ENCODE assay signal across 8 cellular contexts in the genomic region with DNA sequence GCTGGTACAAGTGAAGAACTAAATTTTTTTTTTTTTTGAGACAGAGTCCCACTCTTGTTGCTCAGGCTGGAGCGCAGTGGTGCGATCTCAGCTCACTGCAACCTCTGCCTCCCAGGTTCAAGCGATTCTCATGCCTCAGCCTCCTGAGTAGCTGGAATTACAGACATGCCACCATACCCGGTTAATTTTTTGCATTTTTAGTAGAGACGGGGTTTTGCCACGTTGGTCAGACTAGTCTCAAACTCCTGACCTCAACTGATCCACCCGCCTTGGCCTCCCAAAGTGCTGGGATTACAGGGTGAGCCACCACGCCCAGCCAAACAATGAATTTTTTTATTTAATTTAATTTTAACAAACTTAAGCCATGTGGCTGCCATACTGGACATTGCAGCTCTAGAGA. TPM values are rescaled to one million over a fixed set of nuclear protein-coding genes. Genes with fewer than 3 reads are reported as not detected.
A peak's percentile ranks its signal among the peaks of the same experiment; 100 is the strongest.
DNase-seq lines count a peak whose midpoint lies in the region; ATAC-seq and TF ChIP-seq lines count a peak whose summit lies in the region.
"Not testable (repeated sequence)": the region's sequence is repeated elsewhere in the genome, so short reads cannot be mapped to it uniquely, and the experiment has no call there.

No MANE protein-coding gene starts in this region.

- H3K36me3 Mint-ChIP-seq in GM23338 (ENCODE audit: low read depth), result peaks cover 68% of the 10 kb centered on the region
- H3K36me3 Mint-ChIP-seq in activated CD8-positive, alpha-beta T cell treated with anti-CD3 and anti-CD28 coated beads for 36 hours (ENCODE audit: low read depth), result peaks cover 58% of the 10 kb centered on the region
- H3K36me3 Mint-ChIP-seq in MCF 10A (ENCODE audit: insufficient read depth, unreplicated experiment), result peaks cover 85% of the 10 kb centered on the region

- not testable (repeated sequence) for H3K27ac Mint-ChIP-seq in GM23338
- H3K27ac Mint-ChIP-seq in activated CD8-positive, alpha-beta T cell treated with anti-CD3 and anti-CD28 coated beads for 36 hours, result peak overlapping the region; percentile 89
- H3K27ac Mint-ChIP-seq in MCF 10A (ENCODE audit: low read depth, unreplicated experiment), result peak overlapping the region; percentile 89

- DNase-seq in AG04450 (ENCODE audit: low read depth, low spot score); GM23338 (ENCODE audit: low spot score); OCI-LY7 (ENCODE audit: low spot score); activated CD8-positive, alpha-beta T cell treated with anti-CD3 and anti-CD28 coated beads for 36 hours; MCF 10A (ENCODE audit: unreplicated experiment); foreskin fibroblast; skeletal muscle cell (ENCODE audit: low read depth): not testable (repeated sequence)

- H3K4me3 ChIP-seq in AG04450 (ENCODE audit: low read depth, low read length) (peak overlapping the region; percentile 67), GM23338 (peak overlapping the region; percentile 98), OCI-LY7 (ENCODE audit: low read depth, low read length, poor library complexity, severe bottlenecking) (peak overlapping the region; percentile 90), foreskin fibroblast (ENCODE audit: low read depth in 1 of 2, low read length in 2 of 2) (peak overlapping the region; percentile 78 to 86), mucosa of stomach (ENCODE audit: low read length) (peak overlapping the region; percentile 81), skeletal muscle cell (ENCODE audit: low read depth, low read length) (peak overlapping the region; percentile 82)

- intact Hi-C loops in OCI-LY7 (cut with micrococcal nuclease; ENCODE audit: unreplicated experiment), result loop anchor here (5.0 kb wide), 1 partner anchor 71 kb away; no protein-coding TSS in a partner anchor
- intact Hi-C loops in activated CD8-positive, alpha-beta T cell treated with anti-CD3 and anti-CD28 coated beads for 36 hours (cut with micrococcal nuclease), result loop anchor here (5.0 to 10.0 kb wide), 2 partner anchors 66 to 178 kb away; no protein-coding TSS in a partner anchor
- intact Hi-C loops in MCF 10A (cut with micrococcal nuclease), result not testable (repeated sequence)

- not testable (repeated sequence) for H2AFZ ChIP-seq in GM23338; OCI-LY7 (ENCODE audit: low read length)

- H3K27me3 Mint-ChIP-seq in GM23338 (ENCODE audit: insufficient read depth, low read depth, poor library complexity), result peaks cover 21% of the 10 kb centered on the region
- not testable (repeated sequence) for H3K27me3 Mint-ChIP-seq in activated CD8-positive, alpha-beta T cell treated with anti-CD3 and anti-CD28 coated beads for 36 hours; MCF 10A (ENCODE audit: insufficient read depth, unreplicated experiment)

- H3K4me2 ChIP-seq in GM23338 (peak overlapping the region; percentile 98), OCI-LY7 (ENCODE audit: low read length) (peak overlapping the region; percentile 92)

- H3K4me3 Mint-ChIP-seq in GM23338 (peak overlapping the region; percentile 94), MCF 10A (ENCODE audit: unreplicated experiment) (peak overlapping the region; percentile 80)
- peak overlapping the region; percentile 93 for H3K4me3 Mint-ChIP-seq in activated CD8-positive, alpha-beta T cell treated with anti-CD3 and anti-CD28 coated beads for 36 hours

- H3K9me2 ChIP-seq in GM23338 (ENCODE audit: insufficient read depth); OCI-LY7 (ENCODE audit: insufficient read depth, low read length): not testable (repeated sequence)

- not testable (repeated sequence) for H3K9me3 ChIP-seq in AG04450 (ENCODE audit: control insufficient read depth, insufficient read depth, low read length); OCI-LY7 (ENCODE audit: low read length); mucosa of stomach (ENCODE audit: control insufficient read depth, low read length)

- H3K9ac ChIP-seq in mucosa of stomach (ENCODE audit: low read length), result peak overlapping the region; percentile 77

- H3K27me3 ChIP-seq in AG04450 (ENCODE audit: control insufficient read depth, insufficient read depth, low read length); GM23338 (ENCODE audit: insufficient read depth); mucosa of stomach (ENCODE audit: control insufficient read depth, insufficient read depth, low read length): not testable (repeated sequence)

- H3K27ac ChIP-seq in AG04450 (ENCODE audit: low read depth, low read length); GM23338 (ENCODE audit: low read depth): not testable (repeated sequence)
- H3K27ac ChIP-seq in OCI-LY7 (ENCODE audit: low read depth, low read length, poor library complexity, severe bottlenecking), result peak overlapping the region; percentile 95

- POLR2A ChIA-PET in AG04450 (lab: Yijun Ruan, JAX), result not testable (repeated sequence)
- POLR2A ChIA-PET in OCI-LY7 (lab: Charles Lee) (interaction anchor here (0.7 to 3.8 kb wide), 6 partner anchors 25 to 388 kb away, joined by 3 to 34 read pairs (median 4); partner anchors contain the start of genes POP5, RNU4-1 and RNU4-2), MCF 10A (lab: Yijun Ruan, JAX) (interaction anchor here (0.6 to 10.2 kb wide), 10 partner anchors 7 to 127 kb away, joined by 3 to 257 read pairs (median 3); partner anchors contain the start of gene RPLP0)
- POLR2A ChIA-PET in activated CD8-positive, alpha-beta T cell treated with anti-CD3 and anti-CD28 coated beads for 36 hours (lab: Charles Lee), result interaction anchor here (1.0 to 12.7 kb wide), 8 partner anchors 8 to 99 kb away, joined by 3 to 263 read pairs (median 4); partner anchors contain the start of genes RNU4-1, RNU4-2 and RPLP0

- peaks cover 72% of the 10 kb centered on the region for H3K79me2 ChIP-seq in GM23338 (replicated peaks; ENCODE audit: insufficient read depth)
- H3K79me2 ChIP-seq in OCI-LY7 (ENCODE audit: insufficient read depth, low read depth, low read length), result peaks cover 90% of the 10 kb centered on the region

- BruUV-seq in OCI-LY7 (replicated peaks; lab: Mats Ljungman, UMichigan); MCF 10A (replicated peaks; lab: Mats Ljungman, UMichigan): not testable (repeated sequence)

- not testable (repeated sequence) for TF ChIP-seq CTCF in AG04450 (IDR thresholded peaks at IDR 0.05; ENCODE audit: low read depth, low read length); GM23338 (conservative IDR thresholded peaks at IDR 0.05; ENCODE audit: low read depth in 2 of 2); OCI-LY7 (conservative IDR thresholded peaks at IDR 0.05; ENCODE audit: low read length); activated CD8-positive, alpha-beta T cell treated with anti-CD3 and anti-CD28 coated beads for 36 hours (IDR thresholded peaks at IDR 0.05); MCF 10A (IDR thresholded peaks at IDR 0.05; ENCODE audit: unreplicated experiment); foreskin fibroblast (IDR thresholded peaks at IDR 0.05; ENCODE audit: low read depth, low read length)

- H3K4me1 Mint-ChIP-seq in GM23338 (peaks cover 15% of the 10 kb centered on the region), MCF 10A (ENCODE audit: insufficient read depth, unreplicated experiment) (peaks cover 11% of the 10 kb centered on the region)
- H3K4me1 Mint-ChIP-seq in activated CD8-positive, alpha-beta T cell treated with anti-CD3 and anti-CD28 coated beads for 36 hours (ENCODE audit: low read depth), result peaks cover 46% of the 10 kb centered on the region

- not testable (repeated sequence) for ATAC-seq in GM23338; activated CD8-positive, alpha-beta T cell treated with anti-CD3 and anti-CD28 coated beads for 36 hours

- H3F3A ChIP-seq in GM23338 (replicated peaks; ENCODE audit: low read depth), result peaks cover 37% of the 10 kb centered on the region

- CTCF ChIA-PET in AG04450 (lab: Charles Lee) (interaction anchor here (0.5 to 1.0 kb wide), 2 partner anchors 8 to 35 kb away, joined by 3 read pairs; partner anchors contain the start of gene RPLP0), MCF 10A (lab: Yijun Ruan, JAX) (interaction anchor here (0.5 to 1.2 kb wide), 2 partner anchors 73 to 82 kb away, joined by 3 to 4 read pairs; no protein-coding TSS in a partner anchor)
- CTCF ChIA-PET in OCI-LY7 (lab: Charles Lee; ENCODE audit: unreplicated experiment), result not testable (repeated sequence)
- CTCF ChIA-PET in activated CD8-positive, alpha-beta T cell treated with anti-CD3 and anti-CD28 coated beads for 36 hours (lab: Charles Lee), result interaction anchor here (1.0 kb wide), 1 partner anchor 35 kb away, joined by 4 read pairs; no protein-coding TSS in a partner anchor

- H3K36me3 ChIP-seq in GM23338 (ENCODE audit: insufficient read depth) (peaks cover 42% of the 10 kb centered on the region), OCI-LY7 (ENCODE audit: insufficient read depth, low read length) (peaks cover 67% of the 10 kb centered on the region)
- H3K36me3 ChIP-seq in mucosa of stomach (ENCODE audit: control insufficient read depth, insufficient read depth, low read length), result not testable (repeated sequence)

- peaks cover 21% of the 10 kb centered on the region for H4K20me1 ChIP-seq in GM23338 (replicated peaks; ENCODE audit: insufficient read depth)
- not testable (repeated sequence) for H4K20me1 ChIP-seq in OCI-LY7 (ENCODE audit: insufficient read depth, low read length)

- H3K4me1 ChIP-seq in GM23338 (ENCODE audit: insufficient read depth) (peaks cover 13% of the 10 kb centered on the region; the same call in 1 of the 2 replicates), OCI-LY7 (ENCODE audit: insufficient read depth, low read length, poor library complexity, severe bottlenecking) (peaks cover 69% of the 10 kb centered on the region), mucosa of stomach (ENCODE audit: control insufficient read depth, insufficient read depth, low read length) (peaks cover 19% of the 10 kb centered on the region)

- H3K9me3 Mint-ChIP-seq in GM23338; activated CD8-positive, alpha-beta T cell treated with anti-CD3 and anti-CD28 coated beads for 36 hours; MCF 10A (ENCODE audit: unreplicated experiment): not testable (repeated sequence)

RNA-seq across cellular contexts. Expression of gene GCN1, which starts 1.2 kb away (rescaled TPM):
- polyA plus RNA-seq in AG04450 (2011; rRNA removed) (44.5 and 50.4 TPM in 2 replicates), GM23338 (2016; fragmentation: Nextera tagmentation; extraction: Ambion mirVana) (18.0 and 18.2 TPM in 2 replicates)
- 144 and 184 TPM in 2 replicates for polyA minus RNA-seq in AG04450 (2011; rRNA and poly(A)+ RNA removed)
- total RNA-seq in GM23338 (2014; rRNA removed; shearing (Covaris generic)), result 141 and 177 TPM in 2 replicates
- 217 and 224 TPM in 2 replicates for total RNA-seq in OCI-LY7 (2014; rRNA removed; shearing (Covaris generic))
- total RNA-seq in OCI-LY7 (2022) (290 and 343 TPM in 2 replicates), MCF 10A (2022) (116 and 117 TPM in 2 replicates)
- 100 to 1,000 TPM; 130 to 137 TPM for total RNA-seq in activated CD8-positive, alpha-beta T cell treated with anti-CD3 and anti-CD28 coated beads for 36 hours

RNA-seq across cellular contexts. Expression of gene RPLP0, which starts 7.6 kb away (rescaled TPM):
- polyA plus RNA-seq in AG04450 (2011; rRNA removed) (4,854 and 5,695 TPM in 2 replicates), GM23338 (2016; fragmentation: Nextera tagmentation; extraction: Ambion mirVana) (2,219 and 2,404 TPM in 2 replicates)
- polyA minus RNA-seq in AG04450 (2011; rRNA and poly(A)+ RNA removed), result 2,992 and 3,454 TPM in 2 replicates
- 4,855 and 4,916 TPM in 2 replicates for total RNA-seq in GM23338 (2014; rRNA removed; shearing (Covaris generic))
- total RNA-seq in OCI-LY7 (2014; rRNA removed; shearing (Covaris generic)), result 5,868 and 6,057 TPM in 2 replicates
- total RNA-seq in OCI-LY7 (2022) (2,996 and 3,206 TPM in 2 replicates), MCF 10A (2022) (2,870 and 3,181 TPM in 2 replicates)
- total RNA-seq in activated CD8-positive, alpha-beta T cell treated with anti-CD3 and anti-CD28 coated beads for 36 hours, result 1,000 to 10,000 TPM; 4,421 to 4,585 TPM
